25 cellular contexts compared by ENCODE assay signal in genomic region chr5:889075-889710, GRCh38. TPM values are rescaled to one million over a fixed set of nuclear protein-coding genes. Genes with fewer than 3 reads are reported as not detected.
"Had no signal": no experiment of that assay in that cellular context is flagged by ENCODE, and none has a peak within 500 bp of the region (broad histone marks: within the 10 kb centered on the region; RNA-seq: fewer than 3 reads in every experiment).

No MANE protein-coding gene starts in this region.

- H3K4me3 ChIP-seq: breast epithelium, gastroesophageal sphincter, right lobe of liver, thoracic aorta, upper lobe of left lung had no signal

- ATAC-seq: gastroesophageal sphincter; left ventricle myocardium superior; naive thymus-derived CD8-positive, alpha-beta T cell; right lobe of liver; stimulated activated naive B cell treated with anti-CD40 and anti-IgM and Interleukin-4, amounts not matched to agents 10 μg/mL and 1 μg/mL and 100 μg/mL, for 72 hours; T-cell had no signal

- DNase-seq: activated CD4-positive, CD25-positive, alpha-beta regulatory T cell treated with anti-CD3 and anti-CD28 coated beads, Interleukin-2, amount 50 U/mL, for 72 hours; activated CD8-positive, alpha-beta memory T cell treated with anti-CD3 and anti-CD28 coated beads for 24 hours; activated CD8-positive, alpha-beta memory T cell treated with anti-CD3 and anti-CD28 coated beads, Interleukin-2, amount 50 U/mL, for 4 hours; activated naive CD8-positive, alpha-beta T cell treated with anti-CD3 and anti-CD28 coated beads for 36 hours; amniotic stem cell; cerebellar nuclear complex; cortex of kidney; hypothalamus; left ventricle myocardium superior; mammary epithelial cell; naive thymus-derived CD8-positive, alpha-beta T cell; right lobe of liver; small intestine; stimulated activated CD4-positive, alpha-beta T cell treated with anti-CD3 and anti-CD28 coated beads, Interleukin-15, amount 100 ng/mL, for 24 hours; stimulated activated CD8-positive, alpha-beta memory T cell treated with anti-CD3 and anti-CD28 coated beads, Interleukin-4, amount 100 ng/mL, for 48 hours; stimulated activated naive B cell treated with anti-CD40 and anti-IgM and Interleukin-4, amounts not matched to agents 10 μg/mL and 1 μg/mL and 100 μg/mL, for 72 hours; T-cell; upper lobe of left lung; WERI-Rb-1 had no signal

- H3K36me3 ChIP-seq: breast epithelium had no signal

- H3K27ac Mint-ChIP-seq: activated naive CD8-positive, alpha-beta T cell treated with anti-CD3 and anti-CD28 coated beads for 36 hours; mesothelial cell of epicardium; stimulated activated naive B cell treated with anti-CD40 and anti-IgM and Interleukin-4, amounts not matched to agents 10 μg/mL and 1 μg/mL and 100 μg/mL, for 72 hours; T-cell had no signal

- H3K4me3 Mint-ChIP-seq: activated naive CD8-positive, alpha-beta T cell treated with anti-CD3 and anti-CD28 coated beads for 36 hours; mesothelial cell of epicardium; stimulated activated naive B cell treated with anti-CD40 and anti-IgM and Interleukin-4, amounts not matched to agents 10 μg/mL and 1 μg/mL and 100 μg/mL, for 72 hours had no signal

- H3K27me3 ChIP-seq: breast epithelium, gastroesophageal sphincter, right lobe of liver, upper lobe of left lung had no signal

- H3K27me3 Mint-ChIP-seq: activated naive CD8-positive, alpha-beta T cell treated with anti-CD3 and anti-CD28 coated beads for 36 hours; naive thymus-derived CD8-positive, alpha-beta T cell; stimulated activated naive B cell treated with anti-CD40 and anti-IgM and Interleukin-4, amounts not matched to agents 10 μg/mL and 1 μg/mL and 100 μg/mL, for 72 hours; T-cell had no signal

- H3K27ac ChIP-seq: breast epithelium, epithelial cell of prostate, gastroesophageal sphincter, parathyroid adenoma, right lobe of liver, thoracic aorta, upper lobe of left lung, WERI-Rb-1 had no signal

- H3K9me3 Mint-ChIP-seq: activated naive CD8-positive, alpha-beta T cell treated with anti-CD3 and anti-CD28 coated beads for 36 hours; mesothelial cell of epicardium; naive thymus-derived CD8-positive, alpha-beta T cell; stimulated activated naive B cell treated with anti-CD40 and anti-IgM and Interleukin-4, amounts not matched to agents 10 μg/mL and 1 μg/mL and 100 μg/mL, for 72 hours; T-cell had no signal

- H3K9me3 ChIP-seq: breast epithelium, gastroesophageal sphincter, right lobe of liver, thoracic aorta, upper lobe of left lung had no signal

RNA-seq across cellular contexts. Expression of gene ZDHHC11, which starts 38.4 kb away (rescaled TPM):
- polyA plus RNA-seq: naive thymus-derived CD8-positive, alpha-beta T cell had no signal
